ENCODE assay signal across 1 cellular context in the genomic region with DNA sequence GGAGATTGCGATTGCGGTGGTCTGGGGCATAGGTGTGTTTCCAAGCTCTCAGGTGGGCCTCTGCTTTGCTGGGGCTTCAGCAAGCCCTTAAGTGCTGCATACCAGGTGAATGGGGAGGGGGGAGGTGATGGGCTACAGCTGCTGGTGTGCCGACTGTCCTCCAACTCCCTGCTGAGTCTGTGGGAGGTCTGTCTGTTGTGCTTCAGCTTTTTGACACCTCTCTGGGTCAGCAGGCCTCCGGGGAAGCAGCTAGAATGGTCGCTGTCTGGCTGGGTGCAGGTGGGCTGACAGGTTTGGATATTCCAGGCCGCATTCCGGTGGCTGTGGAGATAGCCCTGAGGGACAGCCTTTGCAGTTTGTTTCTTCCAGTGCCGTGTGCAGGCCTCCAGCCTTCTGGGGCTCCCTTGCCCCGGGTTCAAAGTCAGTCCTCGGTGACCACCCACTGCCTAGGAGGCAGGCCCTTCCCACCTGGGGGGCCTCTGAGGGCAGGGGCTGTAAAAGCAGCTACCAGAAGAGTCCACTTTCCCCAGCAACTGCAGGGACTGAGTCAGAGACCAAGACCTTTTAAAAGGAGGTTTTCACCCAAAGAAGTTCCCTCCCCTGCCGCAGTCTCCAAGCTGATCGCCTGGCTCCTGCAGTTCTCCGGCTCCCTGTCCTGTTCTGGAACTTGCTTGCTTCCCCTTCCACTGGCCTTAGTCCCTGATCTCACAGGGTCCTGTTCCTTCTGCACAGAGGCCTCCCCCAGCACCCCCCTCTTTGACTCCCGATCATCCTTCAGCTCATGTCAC.
TF ChIP-seq lines count a peak whose summit lies in the region.

No MANE protein-coding gene starts in this region.

TF ChIP-seq in K562, 482 proteins besides CTCF, POLR2A, EP300 and RAD21 (continued from another document):
- TF ChIP-seq, protein P1, sequence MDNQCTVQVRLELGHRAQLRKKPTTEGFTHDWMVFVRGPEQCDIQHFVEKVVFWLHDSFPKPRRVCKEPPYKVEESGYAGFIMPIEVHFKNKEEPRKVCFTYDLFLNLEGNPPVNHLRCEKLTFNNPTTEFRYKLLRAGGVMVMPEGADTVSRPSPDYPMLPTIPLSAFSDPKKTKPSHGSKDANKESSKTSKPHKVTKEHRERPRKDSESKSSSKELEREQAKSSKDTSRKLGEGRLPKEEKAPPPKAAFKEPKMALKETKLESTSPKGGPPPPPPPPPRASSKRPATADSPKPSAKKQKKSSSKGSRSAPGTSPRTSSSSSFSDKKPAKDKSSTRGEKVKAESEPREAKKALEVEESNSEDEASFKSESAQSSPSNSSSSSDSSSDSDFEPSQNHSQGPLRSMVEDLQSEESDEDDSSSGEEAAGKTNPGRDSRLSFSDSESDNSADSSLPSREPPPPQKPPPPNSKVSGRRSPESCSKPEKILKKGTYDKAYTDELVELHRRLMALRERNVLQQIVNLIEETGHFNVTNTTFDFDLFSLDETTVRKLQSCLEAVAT (IDR thresholded peaks at IDR 0.05): no peak
- no peak for TF ChIP-seq ZNF121 (CRISPR knock-in tag; conservative IDR thresholded peaks at IDR 0.05)
- TF ChIP-seq, protein P2, sequence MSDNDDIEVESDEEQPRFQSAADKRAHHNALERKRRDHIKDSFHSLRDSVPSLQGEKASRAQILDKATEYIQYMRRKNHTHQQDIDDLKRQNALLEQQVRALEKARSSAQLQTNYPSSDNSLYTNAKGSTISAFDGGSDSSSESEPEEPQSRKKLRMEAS (CRISPR knock-in tag; IDR thresholded peaks at IDR 0.05): no peak
- TF ChIP-seq, protein P3, sequence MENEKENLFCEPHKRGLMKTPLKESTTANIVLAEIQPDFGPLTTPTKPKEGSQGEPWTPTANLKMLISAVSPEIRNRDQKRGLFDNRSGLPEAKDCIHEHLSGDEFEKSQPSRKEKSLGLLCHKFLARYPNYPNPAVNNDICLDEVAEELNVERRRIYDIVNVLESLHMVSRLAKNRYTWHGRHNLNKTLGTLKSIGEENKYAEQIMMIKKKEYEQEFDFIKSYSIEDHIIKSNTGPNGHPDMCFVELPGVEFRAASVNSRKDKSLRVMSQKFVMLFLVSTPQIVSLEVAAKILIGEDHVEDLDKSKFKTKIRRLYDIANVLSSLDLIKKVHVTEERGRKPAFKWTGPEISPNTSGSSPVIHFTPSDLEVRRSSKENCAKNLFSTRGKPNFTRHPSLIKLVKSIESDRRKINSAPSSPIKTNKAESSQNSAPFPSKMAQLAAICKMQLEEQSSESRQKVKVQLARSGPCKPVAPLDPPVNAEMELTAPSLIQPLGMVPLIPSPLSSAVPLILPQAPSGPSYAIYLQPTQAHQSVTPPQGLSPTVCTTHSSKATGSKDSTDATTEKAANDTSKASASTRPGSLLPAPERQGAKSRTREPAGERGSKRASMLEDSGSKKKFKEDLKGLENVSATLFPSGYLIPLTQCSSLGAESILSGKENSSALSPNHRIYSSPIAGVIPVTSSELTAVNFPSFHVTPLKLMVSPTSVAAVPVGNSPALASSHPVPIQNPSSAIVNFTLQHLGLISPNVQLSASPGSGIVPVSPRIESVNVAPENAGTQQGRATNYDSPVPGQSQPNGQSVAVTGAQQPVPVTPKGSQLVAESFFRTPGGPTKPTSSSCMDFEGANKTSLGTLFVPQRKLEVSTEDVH (IDR thresholded peaks at IDR 0.05; ENCODE audit: low read depth, partially characterized antibody): no peak
- no peak for TF ChIP-seq NFATC3 (IDR thresholded peaks at IDR 0.05)
- TF ChIP-seq, protein P4, sequence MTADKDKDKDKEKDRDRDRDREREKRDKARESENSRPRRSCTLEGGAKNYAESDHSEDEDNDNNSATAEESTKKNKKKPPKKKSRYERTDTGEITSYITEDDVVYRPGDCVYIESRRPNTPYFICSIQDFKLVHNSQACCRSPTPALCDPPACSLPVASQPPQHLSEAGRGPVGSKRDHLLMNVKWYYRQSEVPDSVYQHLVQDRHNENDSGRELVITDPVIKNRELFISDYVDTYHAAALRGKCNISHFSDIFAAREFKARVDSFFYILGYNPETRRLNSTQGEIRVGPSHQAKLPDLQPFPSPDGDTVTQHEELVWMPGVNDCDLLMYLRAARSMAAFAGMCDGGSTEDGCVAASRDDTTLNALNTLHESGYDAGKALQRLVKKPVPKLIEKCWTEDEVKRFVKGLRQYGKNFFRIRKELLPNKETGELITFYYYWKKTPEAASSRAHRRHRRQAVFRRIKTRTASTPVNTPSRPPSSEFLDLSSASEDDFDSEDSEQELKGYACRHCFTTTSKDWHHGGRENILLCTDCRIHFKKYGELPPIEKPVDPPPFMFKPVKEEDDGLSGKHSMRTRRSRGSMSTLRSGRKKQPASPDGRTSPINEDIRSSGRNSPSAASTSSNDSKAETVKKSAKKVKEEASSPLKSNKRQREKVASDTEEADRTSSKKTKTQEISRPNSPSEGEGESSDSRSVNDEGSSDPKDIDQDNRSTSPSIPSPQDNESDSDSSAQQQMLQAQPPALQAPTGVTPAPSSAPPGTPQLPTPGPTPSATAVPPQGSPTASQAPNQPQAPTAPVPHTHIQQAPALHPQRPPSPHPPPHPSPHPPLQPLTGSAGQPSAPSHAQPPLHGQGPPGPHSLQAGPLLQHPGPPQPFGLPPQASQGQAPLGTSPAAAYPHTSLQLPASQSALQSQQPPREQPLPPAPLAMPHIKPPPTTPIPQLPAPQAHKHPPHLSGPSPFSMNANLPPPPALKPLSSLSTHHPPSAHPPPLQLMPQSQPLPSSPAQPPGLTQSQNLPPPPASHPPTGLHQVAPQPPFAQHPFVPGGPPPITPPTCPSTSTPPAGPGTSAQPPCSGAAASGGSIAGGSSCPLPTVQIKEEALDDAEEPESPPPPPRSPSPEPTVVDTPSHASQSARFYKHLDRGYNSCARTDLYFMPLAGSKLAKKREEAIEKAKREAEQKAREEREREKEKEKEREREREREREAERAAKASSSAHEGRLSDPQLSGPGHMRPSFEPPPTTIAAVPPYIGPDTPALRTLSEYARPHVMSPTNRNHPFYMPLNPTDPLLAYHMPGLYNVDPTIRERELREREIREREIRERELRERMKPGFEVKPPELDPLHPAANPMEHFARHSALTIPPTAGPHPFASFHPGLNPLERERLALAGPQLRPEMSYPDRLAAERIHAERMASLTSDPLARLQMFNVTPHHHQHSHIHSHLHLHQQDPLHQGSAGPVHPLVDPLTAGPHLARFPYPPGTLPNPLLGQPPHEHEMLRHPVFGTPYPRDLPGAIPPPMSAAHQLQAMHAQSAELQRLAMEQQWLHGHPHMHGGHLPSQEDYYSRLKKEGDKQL (CRISPR knock-in tag; IDR thresholded peaks at IDR 0.05; ENCODE audit: borderline replicate concordance): no peak
- no peak for TF ChIP-seq MYC (IDR thresholded peaks at IDR 0.05; ENCODE audit: low read depth, low read length)
- TF ChIP-seq MYC (CRISPR knock-in tag; IDR thresholded peaks at IDR 0.05; ENCODE audit: borderline replicate concordance, low read depth): no peak
- TF ChIP-seq TCFL5 (CRISPR knock-in tag; conservative IDR thresholded peaks at IDR 0.05): no peak
- TF ChIP-seq SIN3B (IDR thresholded peaks at IDR 0.05; ENCODE audit: low read depth): no peak
- no peak for TF ChIP-seq ZNF175 (CRISPR knock-in tag; IDR thresholded peaks at IDR 0.05; ENCODE audit: low read depth)
- TF ChIP-seq, protein P5, sequence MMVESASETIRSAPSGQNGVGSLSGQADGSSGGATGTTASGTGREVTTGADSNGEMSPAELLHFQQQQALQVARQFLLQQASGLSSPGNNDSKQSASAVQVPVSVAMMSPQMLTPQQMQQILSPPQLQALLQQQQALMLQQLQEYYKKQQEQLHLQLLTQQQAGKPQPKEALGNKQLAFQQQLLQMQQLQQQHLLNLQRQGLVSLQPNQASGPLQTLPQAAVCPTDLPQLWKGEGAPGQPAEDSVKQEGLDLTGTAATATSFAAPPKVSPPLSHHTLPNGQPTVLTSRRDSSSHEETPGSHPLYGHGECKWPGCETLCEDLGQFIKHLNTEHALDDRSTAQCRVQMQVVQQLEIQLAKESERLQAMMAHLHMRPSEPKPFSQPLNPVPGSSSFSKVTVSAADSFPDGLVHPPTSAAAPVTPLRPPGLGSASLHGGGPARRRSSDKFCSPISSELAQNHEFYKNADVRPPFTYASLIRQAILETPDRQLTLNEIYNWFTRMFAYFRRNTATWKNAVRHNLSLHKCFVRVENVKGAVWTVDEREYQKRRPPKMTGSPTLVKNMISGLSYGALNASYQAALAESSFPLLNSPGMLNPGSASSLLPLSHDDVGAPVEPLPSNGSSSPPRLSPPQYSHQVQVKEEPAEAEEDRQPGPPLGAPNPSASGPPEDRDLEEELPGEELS (CRISPR knock-in tag; IDR thresholded peaks at IDR 0.05; ENCODE audit: borderline replicate concordance): no peak
- peak; percentile 26 for TF ChIP-seq RBM22 (IDR thresholded peaks at IDR 0.05; ENCODE audit: low read depth, low read length, poor library complexity, severe bottlenecking)
- no peak for TF ChIP-seq ETS2 (tag; IDR thresholded peaks at IDR 0.05; ENCODE audit: borderline replicate concordance, poor library complexity, severe bottlenecking)
- TF ChIP-seq ZFP36 (IDR thresholded peaks at IDR 0.05; ENCODE audit: low read depth, low read length, partially characterized antibody): no peak
- no peak for TF ChIP-seq PHB2 (IDR thresholded peaks at IDR 0.05; ENCODE audit: low read depth)
- 0 out of 2 replicates have a peak, but pooled peaks have one; percentile 23 for TF ChIP-seq ELF4 (CRISPR knock-in tag; IDR thresholded peaks at IDR 0.05)
